ENCODE assay signal across 16 cellular contexts in genomic region chr18:12366794-12367193, GRCh38. TPM values are rescaled to one million over a fixed set of nuclear protein-coding genes. Genes with fewer than 3 reads are reported as not detected.
"Had no signal": no experiment of that assay in that cellular context is flagged by ENCODE, and none has a peak within 500 bp of the region (broad histone marks: within the 10 kb centered on the region; RNA-seq: fewer than 3 reads in every experiment).

No MANE protein-coding gene starts in this region.

- H3K27ac Mint-ChIP-seq: activated naive CD8-positive, alpha-beta T cell treated with anti-CD3 and anti-CD28 coated beads, Interleukin-2, amount 10 ng/mL, durations not matched to agents 7 days and 5 days; naive thymus-derived CD4-positive, alpha-beta T cell had no signal

- ATAC-seq: body of pancreas; esophagus mucosa; left lung; naive thymus-derived CD4-positive, alpha-beta T cell had no signal

- H3K27ac ChIP-seq: body of pancreas, left lung, neural progenitor cell, SJCRH30 had no signal

- H2AFZ ChIP-seq: neural progenitor cell had no signal

- DNase-seq: activated CD4-positive, alpha-beta T cell treated with anti-CD3 and anti-CD28 coated beads, Interleukin-2, amount 50 U/mL, for 48 hours; activated CD4-positive, CD25-positive, alpha-beta regulatory T cell treated with anti-CD3 and anti-CD28 coated beads, Interleukin-2, amount 50 U/mL, for 72 hours; activated naive CD8-positive, alpha-beta T cell treated with anti-CD3 and anti-CD28 coated beads, Interleukin-2, amount 10 ng/mL, durations not matched to agents 7 days and 5 days; body of pancreas; central memory CD4-positive, alpha-beta T cell; hippocampal formation; islet precursor cell; left lung; naive thymus-derived CD4-positive, alpha-beta T cell; right cardiac atrium; SJCRH30; stimulated activated CD4-positive, alpha-beta T cell treated with anti-CD3 and anti-CD28 coated beads, Interleukin-15, amount 100 ng/mL, for 24 hours; stimulated activated CD4-positive, alpha-beta T cell treated with anti-CD3 and anti-CD28 coated beads, Interleukin-4, amount 100 ng/mL, for 1 hour had no signal

- H3K27me3 Mint-ChIP-seq: activated naive CD8-positive, alpha-beta T cell treated with anti-CD3 and anti-CD28 coated beads, Interleukin-2, amount 10 ng/mL, durations not matched to agents 7 days and 5 days; naive thymus-derived CD4-positive, alpha-beta T cell; progenitor cell of endocrine pancreas had no signal

- H3K9me3 ChIP-seq: body of pancreas, left lung, SJCRH30 had no signal

- H3K9me3 Mint-ChIP-seq: activated naive CD8-positive, alpha-beta T cell treated with anti-CD3 and anti-CD28 coated beads, Interleukin-2, amount 10 ng/mL, durations not matched to agents 7 days and 5 days; neural progenitor cell had no signal

- H3K4me3 ChIP-seq: body of pancreas, left lung, neural progenitor cell, SJCRH30 had no signal

- H3K4me3 Mint-ChIP-seq: activated naive CD8-positive, alpha-beta T cell treated with anti-CD3 and anti-CD28 coated beads, Interleukin-2, amount 10 ng/mL, durations not matched to agents 7 days and 5 days; naive thymus-derived CD4-positive, alpha-beta T cell; neural progenitor cell had no signal

- H3K27me3 ChIP-seq: body of pancreas, left lung, neural progenitor cell, SJCRH30 had no signal

- H3K4me1 ChIP-seq: left lung, neural progenitor cell, SJCRH30 had no signal

- H3K36me3 ChIP-seq: neural progenitor cell had no signal

- H3K4me2 ChIP-seq: neural progenitor cell had no signal

RNA-seq across cellular contexts. Expression of gene PRELID3A, which starts 40.9 kb away (rescaled TPM):
- total RNA-seq: body of pancreas had no signal
- polyA plus RNA-seq: naive thymus-derived CD4-positive, alpha-beta T cell had no signal
